Comparison of ENCODE assay signal across 25 cellular contexts in the genomic region with DNA sequence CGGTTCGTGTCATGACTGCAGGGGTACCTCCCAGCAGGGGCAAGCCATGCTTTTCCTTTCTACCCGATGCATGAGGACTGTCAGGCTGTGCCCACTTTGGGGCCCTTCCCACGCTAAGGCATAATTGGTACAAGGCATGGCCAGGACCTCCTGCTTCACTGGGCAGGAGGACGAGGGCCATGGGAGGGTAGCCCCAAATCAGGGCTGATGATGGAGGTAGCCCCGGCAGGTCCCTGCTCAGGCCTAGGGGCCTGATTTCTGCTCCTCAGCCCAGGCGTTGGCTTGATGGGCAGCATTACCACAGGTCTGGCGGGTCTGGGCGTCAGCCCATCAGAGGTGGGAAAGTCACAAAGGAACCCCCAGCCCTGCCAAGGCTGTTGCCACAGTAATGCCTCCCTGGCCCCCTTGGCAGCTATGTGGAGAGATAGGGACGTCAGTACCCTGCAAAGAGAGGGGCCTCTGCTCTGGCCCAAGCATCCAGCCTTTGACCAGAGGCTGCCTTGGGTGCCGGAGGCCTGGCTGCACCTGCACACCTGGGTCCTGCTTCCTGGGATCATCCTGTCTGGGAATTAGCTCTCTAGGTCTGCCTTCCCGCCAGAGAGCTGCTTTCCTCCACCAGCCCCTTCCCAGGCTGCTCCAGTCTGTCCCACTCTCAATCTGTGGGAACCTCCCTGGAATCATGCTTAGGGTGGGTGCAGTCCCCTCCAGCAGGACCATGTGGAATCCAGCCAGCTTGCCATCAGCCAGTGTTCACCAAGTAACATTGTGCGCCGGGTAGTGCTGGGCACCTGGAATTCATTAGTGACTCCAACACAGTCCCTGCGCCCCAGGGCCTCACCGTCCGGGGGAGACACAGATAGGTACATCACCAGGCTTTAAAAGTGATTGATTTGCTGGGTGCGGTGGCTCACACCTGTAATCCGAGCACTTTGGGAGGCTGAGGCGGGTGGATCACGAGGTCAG. TPM values are rescaled to one million over a fixed set of nuclear protein-coding genes. Genes with fewer than 3 reads are reported as not detected.
A peak's percentile ranks its signal among the peaks of the same experiment; 100 is the strongest.
DNase-seq lines count a peak whose midpoint lies in the region; ATAC-seq, FAIRE-seq and TF ChIP-seq lines count a peak whose summit lies in the region.
"Had no signal": no experiment of that assay in that cellular context is flagged by ENCODE, and none has a peak within 500 bp of the region (broad histone marks: within the 10 kb centered on the region; RNA-seq: fewer than 3 reads in every experiment).

No MANE protein-coding gene starts in this region.

- POLR2A ChIA-PET in SK-N-SH (lab: Yijun Ruan, JAX) (interaction anchor here (0.9 kb wide), 1 partner anchor 140 kb away, joined by 4 read pairs; no protein-coding TSS in a partner anchor), PC-9 (lab: Charles Lee; ENCODE audit: unreplicated experiment) (no interaction called here)

- H2AK5ac ChIP-seq in mesendoderm (ENCODE audit: low read length) = no peak overlapping the region

- CTCF ChIA-PET in SK-N-SH (lab: Yijun Ruan, JAX) = interaction anchor here (0.6 to 3.0 kb wide), 13 partner anchors 10 to 464 kb away, joined by 3 to 33 read pairs (median 4); no protein-coding TSS in a partner anchor
- CTCF ChIA-PET in PC-9 (lab: Charles Lee) = interaction anchor here (0.6 kb wide), 1 partner anchor 296 kb away, joined by 5 read pairs; no protein-coding TSS in a partner anchor

- H3K79me2 ChIP-seq in SK-N-SH (ENCODE audit: insufficient read depth) = no peaks in the 10 kb centered on the region
- H3K79me2 ChIP-seq in mesendoderm (ENCODE audit: control insufficient read depth, insufficient read depth, low read length) = no peaks in the 10 kb centered on the region
- H3K79me2 ChIP-seq in PC-9 (ENCODE audit: low read depth) = no peaks in the 10 kb centered on the region

- H4K20me1 ChIP-seq in SK-N-SH (ENCODE audit: insufficient read depth) (peaks cover 5% of the 10 kb centered on the region; the same call in 1 of the 2 replicates), PC-9 (ENCODE audit: insufficient read depth) (no peaks in the 10 kb centered on the region)

- H3K27ac ChIP-seq in left ventricle myocardium inferior (replicated peaks) (no peak overlapping the region), SK-N-SH (ENCODE audit: low read depth in 2 of 2, low read length in 1 of 2) (peak overlapping the region in 1 of 2 experiments; percentile 24; a peak in 1 of 4 replicates), kidney (ENCODE audit: low read depth in 2 of 2, low read length in 2 of 2) (no peak overlapping the region), mesendoderm (ENCODE audit: low read depth, low read length) (no peak overlapping the region), PC-9 (no peak overlapping the region)
- H3K27ac ChIP-seq: BLaER1 treated with 17β-estradiol and CSF1 and Interleukin-3, amounts not matched to agents 10 nM and 100 nM; GM23248 had no signal

- H3K36me3 ChIP-seq in left ventricle myocardium inferior (no peaks in the 10 kb centered on the region), SK-N-SH (replicated peaks in 1 of 2; ENCODE audit: control insufficient read depth in 1 of 2, insufficient read depth in 2 of 2, low read length in 1 of 2) (peaks cover 1 to 2% of the 10 kb centered on the region in 2 experiments), kidney (ENCODE audit: control insufficient read depth in 1 of 2, insufficient read depth in 2 of 2, low read length in 2 of 2) (no peaks in the 10 kb centered on the region), mesendoderm (ENCODE audit: control insufficient read depth, insufficient read depth, low read length) (no peaks in the 10 kb centered on the region), PC-9 (ENCODE audit: low read depth) (no peaks in the 10 kb centered on the region)

- H2AFZ ChIP-seq in SK-N-SH (ENCODE audit: low read depth) (no peak overlapping the region), PC-9 (no peak overlapping the region)
- H2AFZ ChIP-seq: GM23248 had no signal

- H3K9ac ChIP-seq in SK-N-SH = no peak overlapping the region
- H3K9ac ChIP-seq in kidney (ENCODE audit: low read length in 2 of 2) = no peak overlapping the region
- H3K9ac ChIP-seq in mesendoderm (ENCODE audit: low read length) = no peak overlapping the region
- H3K9ac ChIP-seq: BLaER1 treated with 17β-estradiol and CSF1 and Interleukin-3, amounts not matched to agents 10 nM and 100 nM; GM23248 had no signal

- DNase-seq in left ventricle myocardium superior = peak; percentile 22
- DNase-seq in left ventricle myocardium inferior = no peak
- peak; percentile 86 for DNase-seq in SK-N-SH
- DNase-seq in kidney = peak; percentile 63
- peak; percentile 72 for DNase-seq in posterior vena cava (ENCODE audit: low spot score)
- no peak for DNase-seq in mesendoderm
- no peak for DNase-seq in PC-9
- DNase-seq in epidermal melanocyte (ENCODE audit: insufficient read length, low spot score) = no peak
- DNase-seq: CD4-positive, alpha-beta T cell; CD8-positive, alpha-beta memory T cell; DMS 273 treated with DMSO at 0.1 percent for 48 hours; DMS79; EL; GF-D8; GM23248; H9 had no signal

- FAIRE-seq in kidney (lab: Jason Lieb, UNC) = no peak
- FAIRE-seq: D721Med, GM12891, GM18507 had no signal

- no peaks in the 10 kb centered on the region for H3K79me1 ChIP-seq in mesendoderm (ENCODE audit: low read length)

- H3K4me3 ChIP-seq in left ventricle myocardium inferior (no peak overlapping the region), SK-N-SH (ENCODE audit: low read depth in 2 of 2, low read length in 1 of 2) (no peak overlapping the region), kidney (ENCODE audit: low read length in 2 of 2) (no peak overlapping the region), mesendoderm (ENCODE audit: low read length) (no peak overlapping the region), PC-9 (no peak overlapping the region)
- H3K4me3 ChIP-seq: BLaER1 treated with 17β-estradiol and CSF1 and Interleukin-3, amounts not matched to agents 10 nM and 100 nM; GM23248 had no signal

- H3K27me3 ChIP-seq in left ventricle myocardium inferior (ENCODE audit: low read depth) = peaks cover 49% of the 10 kb centered on the region
- no peaks in the 10 kb centered on the region; the same call in 1 of the 2 replicates for H3K27me3 ChIP-seq in SK-N-SH (ENCODE audit: insufficient read depth)
- H3K27me3 ChIP-seq in mesendoderm (ENCODE audit: insufficient read depth, low read length, poor library complexity) = no peaks in the 10 kb centered on the region
- no peaks in the 10 kb centered on the region for H3K27me3 ChIP-seq in PC-9 (ENCODE audit: insufficient read depth, low read depth)

- no peaks in the 10 kb centered on the region for H3K9me3 ChIP-seq in left ventricle myocardium inferior (replicated peaks)
- H3K9me3 ChIP-seq in SK-N-SH = no peaks in the 10 kb centered on the region
- no peaks in the 10 kb centered on the region for H3K9me3 ChIP-seq in kidney (ENCODE audit: control insufficient read depth in 1 of 2, low read length in 2 of 2)
- no peaks in the 10 kb centered on the region for H3K9me3 ChIP-seq in PC-9 (ENCODE audit: insufficient read depth, low read depth)
- H3K9me3 ChIP-seq: BLaER1 treated with 17β-estradiol and CSF1 and Interleukin-3, amounts not matched to agents 10 nM and 100 nM had no signal

- no TSS peak for BruUV-seq in PC-9 (replicated peaks; lab: Mats Ljungman, UMichigan)

- H2BK120ac ChIP-seq in mesendoderm (ENCODE audit: low read depth, low read length) = no peak overlapping the region

- intact Hi-C loops in left ventricle myocardium superior (cut with micrococcal nuclease) (loop anchor here (5.0 kb wide), 1 partner anchor 295 kb away; no protein-coding TSS in a partner anchor), left ventricle myocardium inferior (cut with micrococcal nuclease) (loop anchor here (10.0 kb wide), 1 partner anchor 292 kb away; no protein-coding TSS in a partner anchor), kidney (cut with DNase I) (no loop called here), posterior vena cava (cut with DNase I) (loop anchor here in 1 of 2 donors (10.0 kb wide), 1 partner anchor 292 kb away; no protein-coding TSS in a partner anchor), PC-9 (cut with micrococcal nuclease; ENCODE audit: unreplicated experiment) (no loop called here)

- no peak overlapping the region for H2BK5ac ChIP-seq in mesendoderm (ENCODE audit: low read length)

- TF ChIP-seq RAD21 in SK-N-SH (IDR thresholded peaks at IDR 0.05; ENCODE audit: low read length) = no peak; the same call in 1 of the 2 replicates

- WGBS in SK-N-SH (ENCODE audit: low lambda C conversion rate) = 70% methylated on average over 7 of the region's 21 CpGs
- WGBS in mesendoderm (ENCODE audit: extremely low coverage, insufficient coverage, low lambda C conversion rate) = no CpG with 5 or more reads among the region's 21 CpGs

- H4K5ac ChIP-seq in mesendoderm (ENCODE audit: low read length) = no peak overlapping the region

- H3K18ac ChIP-seq in mesendoderm (ENCODE audit: low read length) = no peak overlapping the region

- H3K4me1 ChIP-seq in left ventricle myocardium inferior (peaks cover 19% of the 10 kb centered on the region), SK-N-SH (ENCODE audit: control insufficient read depth in 1 of 2, insufficient read depth in 2 of 2, low read depth in 1 of 2, low read length in 1 of 2) (peaks cover 0 to 23% of the 10 kb centered on the region in 2 experiments; a peak in 1 of 4 replicates), kidney (ENCODE audit: control insufficient read depth in 1 of 2, insufficient read depth in 1 of 2, low read depth in 1 of 2, low read length in 2 of 2) (peaks cover 0 to 10% of the 10 kb centered on the region in 2 donors), mesendoderm (ENCODE audit: control insufficient read depth, low read depth, low read length) (no peaks in the 10 kb centered on the region), PC-9 (replicated peaks; ENCODE audit: insufficient read depth) (no peaks in the 10 kb centered on the region)

- no peak overlapping the region for H3K4ac ChIP-seq in mesendoderm (ENCODE audit: low read depth, low read length)

- ATAC-seq in left ventricle myocardium superior = no peak
- ATAC-seq: HCT116 had no signal

- H3K4me2 ChIP-seq in SK-N-SH (no peak overlapping the region), mesendoderm (ENCODE audit: low read length) (no peak overlapping the region), PC-9 (no peak overlapping the region)

- no peak overlapping the region for H3K23ac ChIP-seq in mesendoderm (ENCODE audit: low read length)

- no peaks in the 10 kb centered on the region for H3F3A ChIP-seq in SK-N-SH (replicated peaks; ENCODE audit: insufficient read depth)
- peaks cover under 1% of the 10 kb centered on the region; the same call in 1 of the 2 replicates for H3F3A ChIP-seq in PC-9 (ENCODE audit: insufficient read depth, low read depth)

- no peak overlapping the region for H4K8ac ChIP-seq in mesendoderm (ENCODE audit: low read depth, low read length)

- H2BK15ac ChIP-seq in mesendoderm (replicated peaks; ENCODE audit: low read depth) = no peak overlapping the region

- TF ChIP-seq EP300 in SK-N-SH (IDR thresholded peaks at IDR 0.05; ENCODE audit: borderline replicate concordance in 1 of 2, low read depth in 1 of 2, low read length in 1 of 2) = peak in 1 of 2 experiments; percentile 61; a peak in 1 of 4 replicates

- no peak for TF ChIP-seq CTCF in left ventricle myocardium inferior (IDR thresholded peaks at IDR 0.05; ENCODE audit: borderline replicate concordance)
- no peak for TF ChIP-seq CTCF in SK-N-SH (IDR thresholded peaks at IDR 0.05)
- no peak for TF ChIP-seq CTCF in kidney (IDR thresholded peaks at IDR 0.05; ENCODE audit: borderline replicate concordance, extremely low read depth, insufficient read depth)
- TF ChIP-seq CTCF in PC-9 (conservative IDR thresholded peaks at IDR 0.05) = no peak

- no peak overlapping the region for H3K56ac ChIP-seq in mesendoderm (ENCODE audit: low read length)

- H3K9me2 ChIP-seq in SK-N-SH (no peaks in the 10 kb centered on the region), PC-9 (ENCODE audit: insufficient read depth) (no peaks in the 10 kb centered on the region)

RNA-seq across cellular contexts. Expression of a gene that starts 15.4 kb away (rescaled TPM):
- total RNA-seq in left ventricle myocardium superior (31.7 TPM), left ventricle myocardium inferior (31.0 TPM), kidney (34.3 TPM), posterior vena cava (10 to 100 TPM; 15.7 to 18.5 TPM), PC-9 (2021) (81.1 and 82.1 TPM in 2 replicates)
- polyA plus RNA-seq in SK-N-SH (2012; rRNA removed) (61.7 and 68.4 TPM in 2 replicates), kidney (ENCODE audit: insufficient read depth, low read depth, low replicate concordance) (32.1 TPM)
- polyA plus RNA-seq in SK-N-SH (2012; cell fraction: cytosol; rRNA removed) = 34.9 and 52.3 TPM in 2 replicates
- polyA plus RNA-seq in SK-N-SH (2012; cell fraction: nucleus; rRNA removed) = 80.2 and 104 TPM in 2 replicates
- 26.2 TPM for polyA plus RNA-seq in mesendoderm (2013, experiment 1 of 2)
- 27.6 TPM for polyA plus RNA-seq in mesendoderm (2013, experiment 2 of 2)

RNA-seq across cellular contexts. Expression of a gene that starts 32.2 kb away (rescaled TPM):
- total RNA-seq in left ventricle myocardium superior (not detected), left ventricle myocardium inferior (not detected), kidney (not detected), posterior vena cava (not detected), PC-9 (2021) (not detected in 2 replicates)
- polyA plus RNA-seq in SK-N-SH (2012; rRNA removed) (not detected in 2 replicates), kidney (ENCODE audit: insufficient read depth, low read depth, low replicate concordance) (not detected)
- not detected in 2 replicates for polyA plus RNA-seq in SK-N-SH (2012; cell fraction: cytosol; rRNA removed)
- not detected in 2 replicates for polyA plus RNA-seq in SK-N-SH (2012; cell fraction: nucleus; rRNA removed)
- polyA plus RNA-seq in mesendoderm (2013, experiment 1 of 2) = 0.17 TPM
- 0.11 TPM for polyA plus RNA-seq in mesendoderm (2013, experiment 2 of 2)
- total RNA-seq: A172; A673; CD4-positive, alpha-beta T cell; CD8-positive, alpha-beta memory T cell; GM23248; H4 had no signal
- polyA plus RNA-seq: CD14-positive monocyte; CD8-positive, alpha-beta memory T cell; GM23248 had no signal

RNA-seq across cellular contexts. Expression of a gene that starts 32.3 kb away (rescaled TPM):
- total RNA-seq in left ventricle myocardium superior (not detected), left ventricle myocardium inferior (0.44 TPM), kidney (not detected), posterior vena cava (not detected), PC-9 (2021) (not detected in 2 replicates)
- polyA plus RNA-seq in SK-N-SH (2012; rRNA removed) (0.15 and 0.33 TPM in 2 replicates), kidney (ENCODE audit: insufficient read depth, low read depth, low replicate concordance) (not detected)
- polyA plus RNA-seq in SK-N-SH (2012; cell fraction: cytosol; rRNA removed) = 0.14 and 0.16 TPM in 2 replicates
- 0.11 and 0.29 TPM in 2 replicates for polyA plus RNA-seq in SK-N-SH (2012; cell fraction: nucleus; rRNA removed)
- 1.0 TPM for polyA plus RNA-seq in mesendoderm (2013, experiment 1 of 2)
- polyA plus RNA-seq in mesendoderm (2013, experiment 2 of 2) = 1.4 TPM
- total RNA-seq: A172; A673; CD4-positive, alpha-beta T cell; CD8-positive, alpha-beta memory T cell; GM23248 had no signal
- polyA plus RNA-seq: CD14-positive monocyte; CD8-positive, alpha-beta memory T cell; GM23248 had no signal

RNA-seq across cellular contexts. Expression of a gene that starts 52.7 kb away (rescaled TPM):
- total RNA-seq in left ventricle myocardium superior = 0.50 TPM
- 0.58 TPM for total RNA-seq in left ventricle myocardium inferior
- 5.9 and 6.6 TPM in 2 replicates for polyA plus RNA-seq in SK-N-SH (2012; rRNA removed)
- 3.2 and 5.4 TPM in 2 replicates for polyA plus RNA-seq in SK-N-SH (2012; cell fraction: cytosol; rRNA removed)
- polyA plus RNA-seq in SK-N-SH (2012; cell fraction: nucleus; rRNA removed) = 3.5 and 4.3 TPM in 2 replicates
- 1.3 TPM for total RNA-seq in kidney
- 0.45 TPM for polyA plus RNA-seq in kidney (ENCODE audit: insufficient read depth, low read depth, low replicate concordance)
- total RNA-seq in posterior vena cava = 1 to 10 TPM in 1 of 2 donors, under 1 TPM in 1; 0.37 to 1.1 TPM
- polyA plus RNA-seq in mesendoderm (2013, experiment 1 of 2) = 4.0 TPM
- 4.2 TPM for polyA plus RNA-seq in mesendoderm (2013, experiment 2 of 2)
- total RNA-seq in PC-9 (2021) = 7.2 and 11.0 TPM in 2 replicates

Comparison
In these comparisons a context has a peak if more than half of its experiments do, and no peak if none do; other contexts are left out.
1. DNase-seq: peak in left ventricle myocardium superior (single experiment), SK-N-SH (single experiment), kidney (single experiment) and posterior vena cava (single experiment); none in left ventricle myocardium inferior (single experiment), mesendoderm (single experiment), PC-9 (0 of 2) and epidermal melanocyte (single experiment).
2. intact Hi-C loops: an anchor here in left ventricle myocardium superior (5.0 kb wide) and left ventricle myocardium inferior (10.0 kb wide); none called in kidney and PC-9.